24 cellular contexts compared by ENCODE assay signal in the genomic region with DNA sequence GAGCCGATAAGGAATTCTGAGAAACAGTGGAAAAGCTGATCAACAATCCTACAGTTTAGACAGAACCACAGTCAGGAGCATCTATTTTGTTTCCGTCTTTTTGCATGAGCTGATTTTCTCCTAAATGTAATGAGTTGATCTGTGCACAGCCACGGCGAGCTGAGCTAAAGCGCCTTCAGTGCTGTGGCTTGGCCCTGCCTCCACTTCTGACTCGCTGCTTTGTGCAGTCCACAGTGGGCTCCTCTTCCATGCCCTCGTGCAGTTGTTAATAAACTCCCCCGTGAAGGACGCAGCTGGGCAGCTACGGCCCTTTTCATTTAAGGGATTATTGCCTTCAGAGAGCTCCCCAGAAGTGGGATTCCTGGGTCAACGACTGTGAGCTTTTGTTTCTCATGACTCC. TPM values are rescaled to one million over a fixed set of nuclear protein-coding genes. Genes with fewer than 3 reads are reported as not detected.
"Had no signal": no experiment of that assay in that cellular context is flagged by ENCODE, and none has a peak within 500 bp of the region (broad histone marks: within the 10 kb centered on the region; RNA-seq: fewer than 3 reads in every experiment).

No MANE protein-coding gene starts in this region.

- H3K27ac ChIP-seq: gastrocnemius medialis, lower lobe of right lung, neutrophil, pancreas, right lobe of liver, suprapubic skin, transverse colon, vagina had no signal

- H3K4me1 Mint-ChIP-seq: natural killer cell had no signal

- H3K4me2 ChIP-seq: smooth muscle cell had no signal

- ATAC-seq: effector memory CD8-positive, alpha-beta T cell; gastrocnemius medialis; left ventricle myocardium superior; lower lobe of right lung; natural killer cell; pancreas; right lobe of liver; stimulated activated naive CD8-positive, alpha-beta T cell treated with anti-CD3 and anti-CD28 coated beads, Interleukin-15, amount 100 ng/mL, for 72 hours had no signal

- H3K27ac Mint-ChIP-seq: effector memory CD8-positive, alpha-beta T cell; natural killer cell had no signal

- H3K4me3 ChIP-seq: gastrocnemius medialis, lower lobe of right lung, pancreas, right lobe of liver, smooth muscle cell, suprapubic skin, transverse colon, vagina had no signal

- H3K4me1 ChIP-seq: lower lobe of right lung, pancreas, right lobe of liver, suprapubic skin, vagina had no signal

- H3K9me3 Mint-ChIP-seq: effector memory CD8-positive, alpha-beta T cell; natural killer cell; stimulated activated naive CD8-positive, alpha-beta T cell treated with anti-CD3 and anti-CD28 coated beads, Interleukin-15, amount 100 ng/mL, for 72 hours had no signal

- H3K27me3 ChIP-seq: neutrophil, pancreas, right lobe of liver, transverse colon, vagina had no signal

- H3K4me3 Mint-ChIP-seq: effector memory CD8-positive, alpha-beta T cell; natural killer cell; stimulated activated naive CD8-positive, alpha-beta T cell treated with anti-CD3 and anti-CD28 coated beads, Interleukin-15, amount 100 ng/mL, for 72 hours had no signal

- H3K9me3 ChIP-seq: gastrocnemius medialis, lower lobe of right lung, neutrophil, pancreas, right lobe of liver, suprapubic skin, transverse colon, vagina had no signal

- H3K36me3 ChIP-seq: gastrocnemius medialis, lower lobe of right lung, neutrophil, pancreas, right lobe of liver, suprapubic skin, transverse colon, vagina had no signal

- DNase-seq: cortex of kidney; effector memory CD8-positive, alpha-beta T cell; foreskin fibroblast; gastrocnemius medialis; head of caudate nucleus; left ventricle myocardium superior; lower lobe of right lung; natural killer cell; retina; right lobe of liver; stimulated activated CD4-positive, alpha-beta T cell treated with anti-CD3 and anti-CD28 coated beads, Interleukin-12 subunit alpha, Interleukin-12 subunit beta, amount 100 ng/mL, for 4 hours; stimulated activated CD4-positive, alpha-beta T cell treated with anti-CD3 and anti-CD28 coated beads, Interleukin-1b, Interleukin-23, amount 100 ng/mL, for 48 hours; stimulated activated CD4-positive, alpha-beta T cell treated with anti-CD3 and anti-CD28 coated beads, Interleukin-4, amount 100 ng/mL, for 1 hour; stimulated activated CD8-positive, alpha-beta memory T cell treated with anti-CD3 and anti-CD28 coated beads, Interleukin-4, amount 100 ng/mL, for 48 hours; stimulated activated naive CD4-positive, alpha-beta T cell; stimulated activated naive CD8-positive, alpha-beta T cell treated with anti-CD3 and anti-CD28 coated beads, Interleukin-15, amount 100 ng/mL, for 72 hours; transverse colon had no signal

- H3K36me3 Mint-ChIP-seq: natural killer cell had no signal

RNA-seq across cellular contexts. Expression of gene SCUBE1, which starts 39.4 kb away (rescaled TPM):
- total RNA-seq: pulmonary artery endothelial cell had no signal
- polyA plus RNA-seq: keratinocyte had no signal
